Comparison of ENCODE assay signal across 38 cellular contexts in genomic region chr10:30574423-30574796, GRCh38. TPM values are rescaled to one million over a fixed set of nuclear protein-coding genes. Genes with fewer than 3 reads are reported as not detected.
"Had no signal": no experiment of that assay in that cellular context is flagged by ENCODE, and none has a peak within 500 bp of the region (broad histone marks: within the 10 kb centered on the region; RNA-seq: fewer than 3 reads in every experiment).

No MANE protein-coding gene starts in this region.

- FAIRE-seq: RCC 7860 had no signal

- H3K27ac ChIP-seq: ascending aorta, cardiac muscle cell, colonic mucosa, PC-9, RWPE1, WERI-Rb-1 had no signal

- H2AFZ ChIP-seq: PC-9 had no signal

- ATAC-seq: activated CD8-positive, alpha-beta T cell treated with anti-CD3 and anti-CD28 coated beads for 36 hours; activated T-cell treated with anti-CD3 and anti-CD28 coated beads, Interleukin-2, amount 50 U/mL, for 72 hours; activated T-helper 17 cell treated with anti-CD3 and anti-CD28 coated beads, Interleukin-2, amount 50 U/mL, for 72 hours; SK-N-SH treated with all-trans-retinoic acid at 6 μM for 48 hours; T-cell; T-helper 17 cell had no signal

- DNase-seq: activated CD4-positive, alpha-beta T cell treated with anti-CD3 and anti-CD28 coated beads, Interleukin-2, amount 10 ng/mL, durations not matched to agents 24 days and 14 days; activated CD4-positive, alpha-beta T cell treated with anti-CD3 and anti-CD28 coated beads, Interleukin-2, amount 50 U/mL, for 4 hours; activated CD8-positive, alpha-beta T cell treated with anti-CD3 and anti-CD28 coated beads for 36 hours; activated effector memory CD4-positive, alpha-beta T cell treated with anti-CD3 and anti-CD28 coated beads, Interleukin-2, amount 50 U/mL, for 16 hours; activated naive CD4-positive, alpha-beta T cell; activated naive CD8-positive, alpha-beta T cell treated with anti-CD3 and anti-CD28 coated beads, Interleukin-2, amount 10 ng/mL, durations not matched to agents 7 days and 5 days; activated T-cell treated with anti-CD3 and anti-CD28 coated beads, Interleukin-2, amount 50 U/mL, for 1 hour; activated T-cell treated with anti-CD3 and anti-CD28 coated beads, Interleukin-2, amount 50 U/mL, for 72 hours; amygdala; colonic mucosa; MG63; NCI-H1048; NCI-H1105 treated with DMSO at 0.1 percent for 48 hours; NCI-H1436; NCI-H1694; NCI-H1930; NCI-H2081 treated with DMSO at 0.1 percent for 48 hours; NCI-H345; NCI-H524 treated with DMSO at 0.1 percent for 48 hours; NCI-H748 treated with DMSO at 0.1 percent for 48 hours; PC-9; SIG-M5; T-cell; T-helper 17 cell; WERI-Rb-1 had no signal

- H3K36me3 ChIP-seq: ascending aorta, cardiac muscle cell, colonic mucosa, MG63, WERI-Rb-1 had no signal

- H3K4me3 ChIP-seq: ascending aorta, cardiac muscle cell, colonic mucosa, MG63, PC-9 had no signal

- H3K4me2 ChIP-seq: PC-9 had no signal

- H3K4me1 ChIP-seq: ascending aorta, colonic mucosa had no signal

- H3K9me3 ChIP-seq: ascending aorta, colonic mucosa, MG63 had no signal

- H3K27me3 ChIP-seq: ascending aorta, colonic mucosa had no signal

RNA-seq across cellular contexts. Expression of gene LYZL2, which starts 55.1 kb away (rescaled TPM):
- total RNA-seq: activated CD4-positive, alpha-beta T cell treated with anti-CD3 and anti-CD28 coated beads, Interleukin-2, amount 10 ng/mL, durations not matched to agents 24 days and 14 days; activated CD8-positive, alpha-beta memory T cell treated with anti-CD3 and anti-CD28 coated beads for 36 hours; activated CD8-positive, alpha-beta T cell treated with anti-CD3 and anti-CD28 coated beads for 36 hours; activated naive CD8-positive, alpha-beta T cell treated with anti-CD3 and anti-CD28 coated beads, Interleukin-2, amount 10 ng/mL, durations not matched to agents 7 days and 5 days; activated T-cell treated with anti-CD3 and anti-CD28 coated beads, Interleukin-2, amount 50 U/mL, for 72 hours; activated T-helper 17 cell treated with anti-CD3 and anti-CD28 coated beads, Interleukin-2, amount 50 U/mL, for 72 hours; ascending aorta; cardiac muscle cell; chondrocyte; colonic mucosa; NCI-H460; OCI-LY7; PC-9; Right ventricle myocardium inferior; SK-MEL-5; T-cell; T-helper 17 cell had no signal
- polyA plus RNA-seq: adipose tissue, cardiac muscle cell had no signal
